In genomic region chr19:16654151-16654550, GRCh38 we compare ENCODE assay signal across 2 cellular contexts.
TF ChIP-seq lines count a peak whose summit lies in the region.

No MANE protein-coding gene starts in this region.

TF ChIP-seq in HCT116, 20 proteins besides CTCF, POLR2A, EP300 and RAD21 (continued from another document):
- no peak for TF ChIP-seq ELF1 (IDR thresholded peaks at IDR 0.05; ENCODE audit: borderline replicate concordance, low read depth)
- TF ChIP-seq EZH2 (IDR thresholded peaks at IDR 0.05): no peak
- TF ChIP-seq YY1 (IDR thresholded peaks at IDR 0.05; ENCODE audit: extremely low read depth, insufficient replicate concordance, low read depth, low read length): no peak
- no peak for TF ChIP-seq ZFX (IDR thresholded peaks at IDR 0.05)
- TF ChIP-seq SIN3A (IDR thresholded peaks at IDR 0.05; ENCODE audit: low read depth): no peak
- no peak for TF ChIP-seq CBX3 (IDR thresholded peaks at IDR 0.05; ENCODE audit: low read depth)
- TF ChIP-seq FOSL1 (IDR thresholded peaks at IDR 0.05; ENCODE audit: low read depth): no peak
- no peak for TF ChIP-seq EZH2phosphoT487 (IDR thresholded peaks at IDR 0.05; ENCODE audit: borderline replicate concordance)
TF ChIP-seq in HCT116: peak in this region for 0.

TF ChIP-seq in SK-N-SH treated with all-trans-retinoic acid at 6 μM for 48 hours, 23 proteins besides CTCF, POLR2A, EP300 and RAD21 (continued from another document):
- no peak for TF ChIP-seq CSRNP3 (CRISPR knock-in tag; IDR thresholded peaks at IDR 0.05)
- no peak for TF ChIP-seq ZNF8 (CRISPR knock-in tag; IDR thresholded peaks at IDR 0.05)
- no peak for TF ChIP-seq CREB5 (CRISPR knock-in tag; IDR thresholded peaks at IDR 0.05; ENCODE audit: low read depth)
- TF ChIP-seq TOX (CRISPR knock-in tag; IDR thresholded peaks at IDR 0.05; ENCODE audit: borderline replicate concordance): no peak
- no peak for TF ChIP-seq RARB (CRISPR knock-in tag; IDR thresholded peaks at IDR 0.05)
- no peak for TF ChIP-seq GLIS3 (CRISPR knock-in tag; IDR thresholded peaks at IDR 0.05)
- no peak for TF ChIP-seq ESRRG (CRISPR knock-in tag; IDR thresholded peaks at IDR 0.05)
- TF ChIP-seq PATZ1 (CRISPR knock-in tag; IDR thresholded peaks at IDR 0.05; ENCODE audit: borderline replicate concordance): no peak
- no peak for TF ChIP-seq ZNF565 (CRISPR knock-in tag; conservative IDR thresholded peaks at IDR 0.05; ENCODE audit: low read depth)
- TF ChIP-seq ARNTL (CRISPR knock-in tag; IDR thresholded peaks at IDR 0.05; ENCODE audit: borderline replicate concordance, low read depth): no peak
